Comparison of ENCODE assay signal across 20 cellular contexts in the genomic region with DNA sequence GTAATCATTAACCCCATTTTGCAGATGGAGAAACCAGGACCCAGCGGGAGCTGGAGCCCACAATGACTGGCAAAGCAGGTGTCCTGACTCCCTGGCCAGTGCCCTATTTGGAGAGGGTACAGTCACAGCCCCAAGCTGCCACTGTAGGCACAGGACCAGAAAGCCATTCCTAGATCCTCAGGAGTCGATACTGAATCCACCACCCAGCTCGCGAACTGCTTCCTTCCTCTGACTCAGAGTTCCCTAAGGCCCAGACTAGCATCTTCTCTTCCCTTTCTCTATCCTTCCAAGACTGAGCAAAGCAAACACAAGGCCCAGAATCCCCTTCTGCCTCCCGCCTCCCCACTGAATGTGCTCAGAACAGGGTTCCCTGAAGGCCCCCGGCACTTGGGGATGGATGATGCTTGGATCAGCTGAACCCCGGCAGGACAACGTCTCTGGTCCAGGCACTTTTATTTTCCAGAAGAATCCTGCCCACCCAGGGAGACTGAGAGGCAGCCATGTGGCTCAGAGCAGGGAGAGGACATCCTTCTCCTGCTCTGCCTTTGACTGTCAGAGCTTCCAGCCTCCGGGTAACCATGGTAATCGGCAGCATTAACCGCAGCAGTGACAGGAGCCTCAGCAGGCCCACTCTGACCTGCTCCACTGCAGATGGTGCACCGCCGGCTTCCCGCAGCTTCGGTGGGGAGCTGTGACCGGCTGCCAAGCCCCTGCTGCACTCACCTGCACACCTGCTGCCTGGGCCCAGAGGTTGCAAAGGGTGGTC. TPM values are rescaled to one million over a fixed set of nuclear protein-coding genes. Genes with fewer than 3 reads are reported as not detected.
A peak's percentile ranks its signal among the peaks of the same experiment; 100 is the strongest.
DNase-seq lines count a peak whose midpoint lies in the region; ATAC-seq and TF ChIP-seq lines count a peak whose summit lies in the region.
"Had no signal": no experiment of that assay in that cellular context is flagged by ENCODE, and none has a peak within 500 bp of the region (broad histone marks: within the 10 kb centered on the region; RNA-seq: fewer than 3 reads in every experiment).

No MANE protein-coding gene starts in this region.

- H3K9me3 ChIP-seq in neural cell (ENCODE audit: low read length) (no peaks in the 10 kb centered on the region), ovary (no peaks in the 10 kb centered on the region)
- H3K9me3 ChIP-seq: gastrocnemius medialis, tibial artery had no signal

- peak; percentile 28 for TF ChIP-seq RAD21 in neural cell (conservative IDR thresholded peaks at IDR 0.05)

- H2AFZ ChIP-seq in neural cell (ENCODE audit: low read depth, low read length) = no peak overlapping the region

- H3K79me2 ChIP-seq in neural cell (replicated peaks; ENCODE audit: insufficient read depth, low read length) = no peaks in the 10 kb centered on the region

- no peak overlapping the region for H3K4me2 ChIP-seq in neural cell (ENCODE audit: low read length)

- H3K27ac ChIP-seq in brain microvascular endothelial cell (no peak overlapping the region), neural cell (ENCODE audit: low read length) (peak overlapping the region; percentile 75), ovary (no peak overlapping the region)

- DNase-seq in EH (ENCODE audit: low read depth) (peak; percentile 20), NCI-H146 treated with DMSO at 0.1 percent for 48 hours (lab: John Stamatoyannopoulos, UW; ENCODE audit: unreplicated experiment) (peak; percentile 74), brain microvascular endothelial cell (peak; percentile 15), NCI-H187 (lab: John Stamatoyannopoulos, UW) (no peak), T-helper 1 cell (no peak), ovary (no peak)
- DNase-seq: activated naive CD8-positive, alpha-beta T cell treated with anti-CD3 and anti-CD28 coated beads, Interleukin-2, amount 10 ng/mL, durations not matched to agents 7 days and 5 days; CD4-positive, alpha-beta T cell; gastrocnemius medialis; H7; KBM-7; kidney glomerular epithelial cell; naive B cell; NCI-H2029 treated with DMSO at 0.1 percent for 48 hours; NCI-H526 treated with DMSO at 0.1 percent for 48 hours; stimulated activated CD4-positive, alpha-beta T cell treated with anti-CD3 and anti-CD28 coated beads, Interleukin-2, amount 100 ng/mL, for 48 hours; tibial artery had no signal

- H3K4me1 ChIP-seq in ovary (ENCODE audit: insufficient read depth) = peaks cover 4% of the 10 kb centered on the region

- TF ChIP-seq CTCF in brain microvascular endothelial cell (IDR thresholded peaks at IDR 0.05; ENCODE audit: low read depth, low read length, missing control alignments) (no peak), neural cell (IDR thresholded peaks at IDR 0.05; ENCODE audit: poor library complexity, severe bottlenecking) (no peak), ovary (IDR thresholded peaks at IDR 0.05) (no peak)

- 90 to 94% (median 93%) methylated on average over 15 to 16 of the region's 16 CpGs for WGBS in ovary, 3 donors

- H3K9ac ChIP-seq in neural cell (ENCODE audit: low read length) = peak overlapping the region; percentile 33

- ATAC-seq in HG03521 (IDR thresholded peaks at IDR 0.05; ENCODE audit: unreplicated experiment) = no peak

- H3K9me2 ChIP-seq in neural cell (ENCODE audit: insufficient read depth, low read length) = no peaks in the 10 kb centered on the region

- H3K4me3 ChIP-seq in brain microvascular endothelial cell (ENCODE audit: low read depth, low read length) (no peak overlapping the region), neural cell (ENCODE audit: low read length) (no peak overlapping the region), ovary (no peak overlapping the region)
- H3K4me3 ChIP-seq: gastrocnemius medialis, skin epidermis, tibial artery had no signal

- H3K27me3 ChIP-seq in brain microvascular endothelial cell (replicated peaks) (no peaks in the 10 kb centered on the region), neural cell (ENCODE audit: insufficient read depth, low read depth, low read length) (no peaks in the 10 kb centered on the region), ovary (no peaks in the 10 kb centered on the region)
- H3K27me3 ChIP-seq: gastrocnemius medialis, tibial artery had no signal

- H3K36me3 ChIP-seq in brain microvascular endothelial cell (replicated peaks) (no peaks in the 10 kb centered on the region), neural cell (ENCODE audit: insufficient read depth, low read length) (no peaks in the 10 kb centered on the region), ovary (no peaks in the 10 kb centered on the region)
- H3K36me3 ChIP-seq: gastrocnemius medialis, tibial artery had no signal

- peak; percentile 43 for TF ChIP-seq EP300 in neural cell (conservative IDR thresholded peaks at IDR 0.05; ENCODE audit: poor library complexity, severe bottlenecking)
- no peak for TF ChIP-seq EP300 in ovary (IDR thresholded peaks at IDR 0.05)

- H4K20me1 ChIP-seq in neural cell (ENCODE audit: insufficient read depth) = no peaks in the 10 kb centered on the region

- H3F3A ChIP-seq in neural cell (ENCODE audit: insufficient read depth, low read length, poor library complexity, severe bottlenecking) = no peaks in the 10 kb centered on the region

- TF ChIP-seq POLR2A in ovary (IDR thresholded peaks at IDR 0.05) = no peak

- intact Hi-C loops in ovary (cut with DNase I) = no loop called here

- in situ Hi-C loops in brain microvascular endothelial cell (cut with HindIII; ENCODE audit: low pct_ligation_motif_present, low sequenced_read_pairs) = no loop called here

TF ChIP-seq in neural cell, 6 proteins besides CTCF, POLR2A, EP300 and RAD21:
- TF ChIP-seq SMC3 (conservative IDR thresholded peaks at IDR 0.05; ENCODE audit: poor library complexity) = peak; percentile 48
- TF ChIP-seq POLR2AphosphoS5 (IDR thresholded peaks at IDR 0.05) = peak; percentile 26
- no peak for TF ChIP-seq EZH2 (IDR thresholded peaks at IDR 0.05; ENCODE audit: borderline replicate concordance, insufficient read depth, low read length, poor library complexity, severe bottlenecking)
- TF ChIP-seq, protein P1, sequence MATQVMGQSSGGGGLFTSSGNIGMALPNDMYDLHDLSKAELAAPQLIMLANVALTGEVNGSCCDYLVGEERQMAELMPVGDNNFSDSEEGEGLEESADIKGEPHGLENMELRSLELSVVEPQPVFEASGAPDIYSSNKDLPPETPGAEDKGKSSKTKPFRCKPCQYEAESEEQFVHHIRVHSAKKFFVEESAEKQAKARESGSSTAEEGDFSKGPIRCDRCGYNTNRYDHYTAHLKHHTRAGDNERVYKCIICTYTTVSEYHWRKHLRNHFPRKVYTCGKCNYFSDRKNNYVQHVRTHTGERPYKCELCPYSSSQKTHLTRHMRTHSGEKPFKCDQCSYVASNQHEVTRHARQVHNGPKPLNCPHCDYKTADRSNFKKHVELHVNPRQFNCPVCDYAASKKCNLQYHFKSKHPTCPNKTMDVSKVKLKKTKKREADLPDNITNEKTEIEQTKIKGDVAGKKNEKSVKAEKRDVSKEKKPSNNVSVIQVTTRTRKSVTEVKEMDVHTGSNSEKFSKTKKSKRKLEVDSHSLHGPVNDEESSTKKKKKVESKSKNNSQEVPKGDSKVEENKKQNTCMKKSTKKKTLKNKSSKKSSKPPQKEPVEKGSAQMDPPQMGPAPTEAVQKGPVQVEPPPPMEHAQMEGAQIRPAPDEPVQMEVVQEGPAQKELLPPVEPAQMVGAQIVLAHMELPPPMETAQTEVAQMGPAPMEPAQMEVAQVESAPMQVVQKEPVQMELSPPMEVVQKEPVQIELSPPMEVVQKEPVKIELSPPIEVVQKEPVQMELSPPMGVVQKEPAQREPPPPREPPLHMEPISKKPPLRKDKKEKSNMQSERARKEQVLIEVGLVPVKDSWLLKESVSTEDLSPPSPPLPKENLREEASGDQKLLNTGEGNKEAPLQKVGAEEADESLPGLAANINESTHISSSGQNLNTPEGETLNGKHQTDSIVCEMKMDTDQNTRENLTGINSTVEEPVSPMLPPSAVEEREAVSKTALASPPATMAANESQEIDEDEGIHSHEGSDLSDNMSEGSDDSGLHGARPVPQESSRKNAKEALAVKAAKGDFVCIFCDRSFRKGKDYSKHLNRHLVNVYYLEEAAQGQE (IDR thresholded peaks at IDR 0.05; ENCODE audit: borderline replicate concordance) = peak; percentile 50

RNA-seq across cellular contexts. Expression of a gene that starts 34.8 kb away (rescaled TPM):
- polyA plus RNA-seq in neural cell = 42.4 and 48.4 TPM in 2 replicates
- 52.6 and 57.4 TPM in 2 replicates for polyA minus RNA-seq in neural cell
- total RNA-seq in ovary = 1 to 10 TPM; 3.0 to 6.6 (median 5.3) TPM
- 1 to 10 TPM; 3.2 to 3.9 TPM for polyA plus RNA-seq in ovary

Comparison
In these comparisons a context has a peak if more than half of its experiments do, and no peak if none do; other contexts are left out.
1. DNase-seq: peak in EH (single experiment), NCI-H146 treated with DMSO at 0.1 percent for 48 hours (single experiment) and brain microvascular endothelial cell (single experiment); none in NCI-H187 (0 of 2), T-helper 1 cell (0 of 5) and ovary (0 of 5).